Comparison of ENCODE assay signal across 7 cellular contexts in genomic region chr6:140485740-140486467, GRCh38.
DNase-seq lines count a peak whose midpoint lies in the region; ATAC-seq and TF ChIP-seq lines count a peak whose summit lies in the region.

No MANE protein-coding gene starts in this region.

- H3K27me3 ChIP-seq in H9 (ENCODE audit: insufficient read depth, low read length), result no peaks in the 10 kb centered on the region

- no peak overlapping the region for H3K14ac ChIP-seq in H9 (ENCODE audit: insufficient read depth, low read length)

- no peak overlapping the region for H3K56ac ChIP-seq in H9 (ENCODE audit: insufficient read length, low read depth, low read length)

- peaks cover 3 to 17% (median 15%) of the 10 kb centered on the region in 3 experiments; a peak in 5 of 7 replicates for H3K36me3 Mint-ChIP-seq in H9 (ENCODE audit: insufficient read depth in 1 of 3, low read depth in 3 of 3)

- H2BK15ac ChIP-seq in H9 (ENCODE audit: low read depth, low read length), result no peak overlapping the region

- no peaks in the 10 kb centered on the region for H3K27me3 Mint-ChIP-seq in H9 (ENCODE audit: low read depth)

- H3K4me3 ChIP-seq in choroid plexus epithelial cell (ENCODE audit: low read depth, low read length), result no peak overlapping the region
- no peak overlapping the region for H3K4me3 ChIP-seq in skeletal muscle cell (ENCODE audit: low read depth, low read length)

- no peaks in the 10 kb centered on the region for H4K20me1 ChIP-seq in H9 (ENCODE audit: control insufficient read depth, insufficient read depth, insufficient read length)

- WGBS in H9 (ENCODE audit: extremely low coverage, insufficient read length, low lambda C conversion rate), result no CpG with 5 or more reads among the region's 7 CpGs

- no peak overlapping the region for H2BK5ac ChIP-seq in H9 (ENCODE audit: insufficient read length, low read length)

- no peak overlapping the region for H3K23ac ChIP-seq in H9 (ENCODE audit: insufficient read length, low read depth, low read length)

- peak; percentile 70 for ATAC-seq in GM19351 (IDR thresholded peaks at IDR 0.05; ENCODE audit: unreplicated experiment)
- ATAC-seq in GM19455 (IDR thresholded peaks at IDR 0.05; ENCODE audit: unreplicated experiment), result no peak

- H3K9me3 Mint-ChIP-seq in H9, result peaks cover 5 to 8% of the 10 kb centered on the region in 2 experiments; a peak in 4 of 5 replicates

- no peaks in the 10 kb centered on the region for H3K79me2 ChIP-seq in H9 (ENCODE audit: insufficient read depth, low read length)

- H2BK120ac ChIP-seq in H9 (ENCODE audit: low read depth, low read length, poor library complexity, severe bottlenecking), result no peak overlapping the region

- peak; percentile 39 to 46 for DNase-seq in Kasumi-1 (lab: John Stamatoyannopoulos, UW)
- DNase-seq in choroid plexus epithelial cell (ENCODE audit: low read depth), result peak; percentile 96
- DNase-seq in skeletal muscle cell (ENCODE audit: low read depth), result peak; percentile 87
- no peak for DNase-seq in NCI-H187 treated with DMSO at 0.1 percent for 48 hours (lab: John Stamatoyannopoulos, UW)
- no peak for DNase-seq in H9

- no peak overlapping the region for H3T11ph ChIP-seq in H9 (ENCODE audit: low read length)

- peaks cover 7% of the 10 kb centered on the region for H3K9me3 ChIP-seq in H9 (ENCODE audit: control insufficient read depth, low read depth, low read length)

- no peak overlapping the region for H2AK5ac ChIP-seq in H9 (ENCODE audit: insufficient read length, low read length)

- H2BK12ac ChIP-seq in H9 (ENCODE audit: insufficient read length, low read depth, low read length), result no peak overlapping the region

- no peaks in the 10 kb centered on the region for H3K4me1 ChIP-seq in H9 (ENCODE audit: insufficient read depth, low read length)

- H3K23me2 ChIP-seq in H9 (ENCODE audit: insufficient read length, low read depth, low read length, poor library complexity, severe bottlenecking), result no peaks in the 10 kb centered on the region

- H2BK20ac ChIP-seq in H9 (ENCODE audit: low read depth, low read length, poor library complexity, severe bottlenecking), result no peak overlapping the region

- H3K18ac ChIP-seq in H9 (ENCODE audit: insufficient read length, low read depth, low read length), result no peak overlapping the region

- H3K9ac ChIP-seq in H9 (ENCODE audit: extremely low read depth, insufficient read length, low read length), result no peak overlapping the region

- no peak overlapping the region for H3K4me2 ChIP-seq in H9 (ENCODE audit: insufficient read depth, insufficient read length, low read length)

- no peak overlapping the region for H4K5ac ChIP-seq in H9 (ENCODE audit: insufficient read length, low read depth, low read length)

- H4K8ac ChIP-seq in H9 (replicated peaks; ENCODE audit: insufficient read length, low read depth, low read length), result no peak overlapping the region

- TF ChIP-seq CTCF in choroid plexus epithelial cell (conservative IDR thresholded peaks at IDR 0.05; ENCODE audit: low read depth, low read length), result no peak
- no peak for TF ChIP-seq CTCF in H9 (conservative IDR thresholded peaks at IDR 0.05)

- H3K27ac Mint-ChIP-seq in H9, result peak overlapping the region in 1 of 3 experiments; percentile 17; a peak in 2 of 7 replicates

- no peak overlapping the region for H3K4ac ChIP-seq in H9 (ENCODE audit: low read depth, low read length)

- H3K79me1 ChIP-seq in H9 (ENCODE audit: insufficient read depth, low read depth, low read length, poor library complexity, severe bottlenecking), result no peaks in the 10 kb centered on the region

- no peak overlapping the region for H3K4me3 Mint-ChIP-seq in H9

- H3K4me1 Mint-ChIP-seq in H9, result peaks cover 19% of the 10 kb centered on the region in 2 experiments

- H2AFZ ChIP-seq in H9 (ENCODE audit: low read length), result no peak overlapping the region

- H3K27ac ChIP-seq in H9 (ENCODE audit: insufficient read length, low read depth, low read length), result no peak overlapping the region

- H4K91ac ChIP-seq in H9 (ENCODE audit: insufficient read length, low read depth, low read length), result no peak overlapping the region

Comparison
In these comparisons a context has a peak if more than half of its experiments do, and no peak if none do; other contexts are left out.
1. DNase-seq: peak in Kasumi-1 (2 of 2), choroid plexus epithelial cell (single experiment) and skeletal muscle cell (single experiment); none in NCI-H187 treated with DMSO at 0.1 percent for 48 hours (single experiment) and H9 (single experiment).